In the genomic region with DNA sequence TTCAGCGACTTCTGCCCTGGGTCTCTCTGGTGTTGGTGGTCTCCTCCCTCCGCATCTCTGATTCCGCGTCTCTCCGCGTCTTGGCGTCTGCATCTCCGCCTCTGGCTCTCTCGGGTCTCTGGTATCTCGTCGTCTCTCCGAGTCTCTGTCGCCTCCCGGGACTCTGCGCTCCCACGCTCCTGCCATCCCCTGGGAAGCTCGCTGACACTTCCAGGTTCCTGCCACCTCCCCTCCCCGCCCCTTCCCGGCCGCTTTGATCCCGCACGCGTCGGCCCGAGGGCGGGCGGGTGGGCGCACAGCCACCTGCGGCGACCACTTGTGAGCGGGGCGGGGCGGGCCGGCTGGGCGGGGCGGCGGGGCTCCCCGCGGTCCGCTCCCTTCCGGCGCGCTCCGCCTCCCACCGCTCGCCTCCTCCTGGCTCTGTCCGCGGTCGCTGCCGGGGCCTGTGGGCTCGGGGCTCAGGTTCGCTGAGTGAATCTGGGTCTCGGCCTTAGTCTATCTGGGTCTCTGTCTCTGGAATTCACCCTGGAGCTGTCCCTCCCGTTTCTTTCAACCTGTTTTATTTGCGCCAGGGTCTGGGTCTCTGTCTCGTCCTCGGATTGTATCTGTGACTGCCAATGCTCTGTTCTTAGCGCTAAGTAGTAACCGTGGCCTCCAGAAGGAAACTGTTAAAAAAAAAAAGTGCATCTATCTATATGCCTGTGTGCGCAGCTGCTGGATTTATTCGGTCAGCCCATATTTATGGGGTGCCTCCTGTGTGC, we compare ENCODE assay signal across 8 cellular contexts. TPM values are rescaled to one million over a fixed set of nuclear protein-coding genes. Genes with fewer than 3 reads are reported as not detected.
DNase-seq lines count a peak whose midpoint lies in the region; ATAC-seq, FAIRE-seq and TF ChIP-seq lines count a peak whose summit lies in the region.

No MANE protein-coding gene starts in this region.

- H3K9me3 ChIP-seq in DOHH2 (ENCODE audit: control insufficient read depth, insufficient read depth, low read length): no peaks in the 10 kb centered on the region
- no peaks in the 10 kb centered on the region for H3K9me3 ChIP-seq in SJCRH30 (replicated peaks)

- peak overlapping the region; percentile 98 for H3K4me2 ChIP-seq in DOHH2 (ENCODE audit: low read length)

- H3K27ac ChIP-seq in DOHH2 (ENCODE audit: low read depth, low read length): no peak overlapping the region
- H3K27ac ChIP-seq in SJCRH30: no peak overlapping the region

- H3K79me2 ChIP-seq in DOHH2 (ENCODE audit: control insufficient read depth, low read length): no peaks in the 10 kb centered on the region

- no peaks in the 10 kb centered on the region for H3K9me2 ChIP-seq in DOHH2 (replicated peaks; ENCODE audit: control insufficient read depth, low read length)

- peak; percentile 28 to 55 for DNase-seq in SJCRH30
- peak; percentile 34 for DNase-seq in bronchial epithelial cell (ENCODE audit: low read depth)
- peak; percentile 64 for DNase-seq in iris pigment epithelial cell (ENCODE audit: low read depth)
- peak; percentile 53 to 68 for DNase-seq in stimulated activated CD4-positive, alpha-beta T cell treated with anti-CD3 and anti-CD28 coated beads, Interleukin-2, amount 100 ng/mL, for 24 hours
- DNase-seq in central memory CD4-positive, alpha-beta T cell: no peak

- ATAC-seq in HG03432 (IDR thresholded peaks at IDR 0.05; ENCODE audit: unreplicated experiment): peak; percentile 37
- ATAC-seq in HG02840 (IDR thresholded peaks at IDR 0.05; ENCODE audit: low FRiP score, unreplicated experiment): no peak

- H3F3A ChIP-seq in DOHH2 (ENCODE audit: control insufficient read depth, insufficient read depth): peaks cover 13% of the 10 kb centered on the region

- no peak for FAIRE-seq in bronchial epithelial cell (lab: Jason Lieb, UNC)

- TF ChIP-seq CTCF in DOHH2 (IDR thresholded peaks at IDR 0.05; ENCODE audit: low read depth, low read length, poor library complexity, severe bottlenecking): no peak
- no peak for TF ChIP-seq CTCF in bronchial epithelial cell (IDR thresholded peaks at IDR 0.05; ENCODE audit: insufficient read depth, low read length, severe bottlenecking)

- H3K4me1 ChIP-seq in DOHH2 (ENCODE audit: control insufficient read depth, low read length): peaks cover 48% of the 10 kb centered on the region
- no peaks in the 10 kb centered on the region; the same call in 1 of the 2 replicates for H3K4me1 ChIP-seq in SJCRH30

- peak overlapping the region; percentile 80 for H3K4me3 ChIP-seq in DOHH2 (ENCODE audit: low read length)
- H3K4me3 ChIP-seq in SJCRH30: peak overlapping the region; percentile 78
- peak overlapping the region; percentile 69 for H3K4me3 ChIP-seq in bronchial epithelial cell (ENCODE audit: low read depth, low read length)

- no peaks in the 10 kb centered on the region for H3K36me3 ChIP-seq in DOHH2 (ENCODE audit: control insufficient read depth, low read length)
- H3K36me3 ChIP-seq in SJCRH30: no peaks in the 10 kb centered on the region
- H3K36me3 ChIP-seq in bronchial epithelial cell (ENCODE audit: control insufficient read depth, insufficient read depth, low read length): no peaks in the 10 kb centered on the region

- 0 out of 2 replicates have a peak, but pooled peaks cover 7% of the 10 kb centered on the region for H4K20me1 ChIP-seq in DOHH2 (ENCODE audit: control insufficient read depth, insufficient read depth, low read depth, low read length)

- H3K27me3 ChIP-seq in DOHH2 (ENCODE audit: control insufficient read depth, low read length): peaks cover 62% of the 10 kb centered on the region
- no peaks in the 10 kb centered on the region for H3K27me3 ChIP-seq in SJCRH30
- peaks cover 3% of the 10 kb centered on the region for H3K27me3 ChIP-seq in bronchial epithelial cell (ENCODE audit: control insufficient read depth, insufficient read depth, low read length)

RNA-seq across cellular contexts. Expression of a gene that starts 2.6 kb away (rescaled TPM):
- 0.79 and 0.91 TPM in 2 replicates for total RNA-seq in SJCRH30 (2014; rRNA removed; shearing (Covaris generic))
- total RNA-seq in bronchial epithelial cell: 0.13 and 1.3 TPM in 2 replicates

RNA-seq across cellular contexts. Expression of a gene that starts 8.2 kb away (rescaled TPM):
- not detected in 2 replicates for total RNA-seq in SJCRH30 (2014; rRNA removed; shearing (Covaris generic))
- 1.3 and 2.0 TPM in 2 replicates for total RNA-seq in bronchial epithelial cell

RNA-seq across cellular contexts. Expression of a gene that starts 25.7 kb away (rescaled TPM):
- 9.3 and 13.5 TPM in 2 replicates for total RNA-seq in SJCRH30 (2014; rRNA removed; shearing (Covaris generic))
- 21.9 and 26.4 TPM in 2 replicates for total RNA-seq in bronchial epithelial cell

RNA-seq across cellular contexts. Expression of a gene that starts 36.3 kb away (rescaled TPM):
- 6.1 and 7.9 TPM in 2 replicates for total RNA-seq in SJCRH30 (2014; rRNA removed; shearing (Covaris generic))
- 2.1 and 4.4 TPM in 2 replicates for total RNA-seq in bronchial epithelial cell

RNA-seq across cellular contexts. Expression of a gene that starts 39.0 kb away (rescaled TPM):
- not detected in 2 replicates for total RNA-seq in SJCRH30 (2014; rRNA removed; shearing (Covaris generic))
- total RNA-seq in bronchial epithelial cell: 0.26 and 2.0 TPM in 2 replicates
